ENCODE assay signal across 8 cellular contexts in the genomic region with DNA sequence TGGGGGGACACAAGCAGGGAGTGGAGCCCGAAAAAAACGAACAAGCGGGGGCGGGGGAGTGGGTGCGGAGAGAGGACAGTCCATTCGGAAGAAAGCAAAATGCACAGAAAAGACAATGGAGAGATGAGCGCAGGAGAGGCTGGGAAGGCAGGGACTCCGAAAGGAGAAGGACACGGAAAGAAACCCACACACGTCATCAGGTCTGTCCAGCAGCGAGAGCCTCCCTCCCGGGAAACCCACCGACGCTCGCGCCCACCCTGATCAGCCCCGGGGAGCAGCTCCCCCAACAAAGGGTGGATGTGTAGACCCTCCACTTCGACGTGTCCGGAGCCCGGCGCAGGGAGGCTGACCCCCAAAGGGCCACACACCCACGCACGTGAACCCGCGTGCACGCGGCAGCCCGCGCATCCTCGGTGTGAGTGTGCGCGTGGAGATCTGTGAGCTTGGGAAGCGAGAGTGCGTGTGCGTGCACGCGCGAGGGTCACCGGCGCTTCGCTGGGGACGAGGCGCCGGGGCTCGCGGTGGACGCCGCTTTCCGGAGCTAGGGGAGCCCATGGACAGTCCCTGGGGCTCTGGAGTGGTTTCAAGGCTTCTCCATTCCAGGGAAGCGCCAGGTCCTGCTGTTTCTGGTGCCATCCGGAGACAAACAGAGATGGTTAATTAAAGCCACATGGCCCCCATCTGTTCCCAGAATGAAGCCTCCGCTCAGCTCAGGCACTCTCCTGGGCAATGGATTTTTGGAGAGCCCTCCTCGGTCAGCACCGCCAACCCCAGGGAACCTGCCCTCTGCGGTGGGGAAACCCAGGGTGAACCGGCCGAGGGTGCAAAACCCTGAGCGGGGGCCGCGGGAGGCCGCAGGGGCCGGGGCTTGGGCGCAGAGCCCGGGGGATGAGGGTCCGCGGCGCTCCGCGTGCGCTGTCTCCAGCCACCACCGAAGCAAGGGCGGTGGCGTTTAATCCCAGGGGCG. TPM values are rescaled to one million over a fixed set of nuclear protein-coding genes. Genes with fewer than 3 reads are reported as not detected.
A peak's percentile ranks its signal among the peaks of the same experiment; 100 is the strongest.
DNase-seq lines count a peak whose midpoint lies in the region; ATAC-seq, FAIRE-seq and TF ChIP-seq lines count a peak whose summit lies in the region.

No MANE protein-coding gene starts in this region.

- WGBS in HepG2 (ENCODE audit: low lambda C conversion rate) = 95% methylated on average over 50 of the region's 75 CpGs
- 1 to 2% methylated on average over 32 to 59 of the region's 75 CpGs for WGBS in tibial nerve, 2 donors

- H3K4me3 ChIP-seq in HepG2 (replicated peaks in 1 of 3; ENCODE audit: insufficient read depth in 1 of 3, low read depth in 2 of 3, low read length in 3 of 3) (peak overlapping the region; percentile 75 to 93 (median 85)), tibial nerve (peak overlapping the region; percentile 62 to 90 (median 82))

- peak overlapping the region; percentile 81 for H3K9ac ChIP-seq in HepG2 (ENCODE audit: insufficient read depth, low read depth, low read length)

- no peak for FAIRE-seq in HepG2 (lab: Jason Lieb, UNC)

- H3K9me3 ChIP-seq in HepG2 (ENCODE audit: low read length) = no peaks in the 10 kb centered on the region
- H3K9me3 ChIP-seq in tibial nerve = no peaks in the 10 kb centered on the region

- TF ChIP-seq CTCF in HepG2 (CRISPR knock-in tag; IDR thresholded peaks at IDR 0.05) = no peak
- TF ChIP-seq CTCF in tibial nerve (IDR thresholded peaks at IDR 0.05) = no peak

- TF ChIP-seq POLR2A in HepG2 (IDR thresholded peaks at IDR 0.05; ENCODE audit: insufficient read depth in 1 of 2, low read depth in 2 of 2, low read length in 2 of 2) (no peak), tibial nerve (IDR thresholded peaks at IDR 0.05) (peak in 1 of 2 donors; percentile 48)

- no peaks in the 10 kb centered on the region for H3K27me3 ChIP-seq in HepG2 (ENCODE audit: control insufficient read depth in 1 of 2, insufficient read depth in 2 of 2, low read length in 2 of 2)
- H3K27me3 ChIP-seq in tibial nerve = no peaks in the 10 kb centered on the region

- peak; percentile 17 for ATAC-seq in HepG2
- no peak for ATAC-seq in GM21717 (IDR thresholded peaks at IDR 0.05; ENCODE audit: unreplicated experiment)
- no peak for ATAC-seq in HG02610 (IDR thresholded peaks at IDR 0.05; ENCODE audit: unreplicated experiment)

- H4K20me1 ChIP-seq in HepG2 (ENCODE audit: insufficient read depth, low read length) = no peaks in the 10 kb centered on the region

- DNase-seq in ELF-1 (ENCODE audit: low read depth, low spot score) = peak; percentile 46
- DNase-seq in NCI-H2171 treated with DMSO at 0.1 percent for 48 hours (lab: John Stamatoyannopoulos, UW) = peak; percentile 68
- peak; percentile 78 for DNase-seq in cerebellum (ENCODE audit: low spot score)
- DNase-seq in HepG2 (ENCODE audit: low spot score) = no peak
- DNase-seq in tibial nerve (ENCODE audit: low spot score in 2 of 2) = no peak
- DNase-seq in central memory CD4-positive, alpha-beta T cell = no peak

- H3K27ac ChIP-seq in HepG2 (ENCODE audit: extremely low read length, insufficient read depth, low read length) (peak overlapping the region; percentile 68), tibial nerve (peak overlapping the region; percentile 84 to 91 (median 88))

- peaks cover 13% of the 10 kb centered on the region for H3K79me2 ChIP-seq in HepG2 (ENCODE audit: insufficient read depth, low read length)

- POLR2A ChIA-PET in HepG2 (lab: Yijun Ruan, JAX) = interaction anchor here (0.8 to 4.1 kb wide), 8 partner anchors 10 to 92 kb away, joined by 3 to 49 read pairs (median 5); no protein-coding TSS in a partner anchor

- intact Hi-C loops in HepG2 (cut with micrococcal nuclease; ENCODE audit: unreplicated experiment) = no loop called here

- H3K4me2 ChIP-seq in HepG2 (ENCODE audit: low read depth, low read length) = peak overlapping the region; percentile 88

- no peak for TF ChIP-seq RAD21 in HepG2 (CRISPR knock-in tag; IDR thresholded peaks at IDR 0.05)

- CTCF ChIA-PET in HepG2 (lab: Yijun Ruan, JAX; ENCODE audit: low intra/inter-chr PET ratio, low total read pairs) = no interaction called here

- no peaks in the 10 kb centered on the region; a peak in 2 of 5 replicates for H3K36me3 ChIP-seq in HepG2 (replicated peaks in 1 of 2; ENCODE audit: control insufficient read depth in 1 of 2, insufficient read depth in 2 of 2, low read length in 2 of 2)
- peaks cover 0 to 12% (median 0%) of the 10 kb centered on the region in 3 donors for H3K36me3 ChIP-seq in tibial nerve

- H2AFZ ChIP-seq in HepG2 (ENCODE audit: low read length) = no peak overlapping the region

- TF ChIP-seq EP300 in HepG2 (IDR thresholded peaks at IDR 0.05; ENCODE audit: low read depth in 2 of 2, low read length in 2 of 2) (no peak), HepG2 (CRISPR knock-in tag; IDR thresholded peaks at IDR 0.05; ENCODE audit: borderline replicate concordance) (no peak), tibial nerve (IDR thresholded peaks at IDR 0.05) (peak in 1 of 2 donors; percentile 72)

- in situ Hi-C loops in HepG2 (cut with HindIII; ENCODE audit: extremely low pct_ligation_motif_present, low pct_unique_long_range_greater_than_20kb) = no loop called here

- TSS peak; percentile 65 for BruUV-seq in HepG2 (replicated peaks; lab: Mats Ljungman, UMichigan)

- H3K4me1 ChIP-seq in HepG2 (ENCODE audit: insufficient read depth, low read length) (peaks cover 86% of the 10 kb centered on the region), tibial nerve (peaks cover 0 to 60% (median 20%) of the 10 kb centered on the region in 4 donors)

TF ChIP-seq in HepG2, 621 proteins besides CTCF, POLR2A, EP300 and RAD21 (continues in another document):
- TF ChIP-seq MAX (IDR thresholded peaks at IDR 0.05) (0 out of 2 replicates have a peak, but pooled peaks have one; percentile 18), ZNF138 (CRISPR knock-in tag; IDR thresholded peaks at IDR 0.05; ENCODE audit: low read depth) (peak; percentile 34; the same call in 1 of the 2 replicates), HNRNPH1 (optimal IDR thresholded peaks at IDR 0.05; ENCODE audit: low read depth, low read length) (no peak), TCF12 (IDR thresholded peaks at IDR 0.05) (no peak), TCF12 (CRISPR knock-in tag; IDR thresholded peaks at IDR 0.05) (no peak), ZNF331 (CRISPR knock-in tag; IDR thresholded peaks at IDR 0.05) (no peak), TBP (CRISPR knock-in tag; IDR thresholded peaks at IDR 0.05) (no peak), ZNF160 (CRISPR knock-in tag; IDR thresholded peaks at IDR 0.05) (no peak), PRPF4 (IDR thresholded peaks at IDR 0.05; ENCODE audit: low read depth, low read length, poor library complexity, severe bottlenecking) (peak; percentile 26), SRSF1 (optimal IDR thresholded peaks at IDR 0.05; ENCODE audit: low read depth, low read length) (no peak), RXRA (CRISPR knock-in tag; IDR thresholded peaks at IDR 0.05) (0 out of 2 replicates have a peak, but pooled peaks have one; percentile 10), ZNF761 (CRISPR knock-in tag; conservative IDR thresholded peaks at IDR 0.05) (peak; percentile 10; the same call in 1 of the 2 replicates), JUND (CRISPR knock-in tag; IDR thresholded peaks at IDR 0.05) (no peak), HNRNPK (IDR thresholded peaks at IDR 0.05; ENCODE audit: low read depth, low read length, poor library complexity, severe bottlenecking) (no peak), ZNF136 (CRISPR knock-in tag; IDR thresholded peaks at IDR 0.05; ENCODE audit: low read depth) (no peak), ZBTB38 (CRISPR knock-in tag; IDR thresholded peaks at IDR 0.05) (peak; percentile 98), ZNF577 (CRISPR knock-in tag; IDR thresholded peaks at IDR 0.05; ENCODE audit: borderline replicate concordance, low read depth) (no peak)
- TF ChIP-seq, protein P1, sequence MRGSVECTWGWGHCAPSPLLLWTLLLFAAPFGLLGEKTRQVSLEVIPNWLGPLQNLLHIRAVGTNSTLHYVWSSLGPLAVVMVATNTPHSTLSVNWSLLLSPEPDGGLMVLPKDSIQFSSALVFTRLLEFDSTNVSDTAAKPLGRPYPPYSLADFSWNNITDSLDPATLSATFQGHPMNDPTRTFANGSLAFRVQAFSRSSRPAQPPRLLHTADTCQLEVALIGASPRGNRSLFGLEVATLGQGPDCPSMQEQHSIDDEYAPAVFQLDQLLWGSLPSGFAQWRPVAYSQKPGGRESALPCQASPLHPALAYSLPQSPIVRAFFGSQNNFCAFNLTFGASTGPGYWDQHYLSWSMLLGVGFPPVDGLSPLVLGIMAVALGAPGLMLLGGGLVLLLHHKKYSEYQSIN (CRISPR knock-in tag; IDR thresholded peaks at IDR 0.05; ENCODE audit: borderline replicate concordance) = no peak

RNA-seq across cellular contexts. Expression of gene LAMB1, which starts 0.9 kb away (rescaled TPM):
- 87.2 TPM for total RNA-seq in cerebellum
- total RNA-seq in HepG2 (2016; rRNA removed; fragmentation: Illumina TruSeq; extraction: Trizol) = 56.4 and 109 TPM in 2 replicates
- total RNA-seq in HepG2 (2016; cell fraction: cytosol; rRNA removed; fragmentation: Illumina TruSeq; extraction: Trizol; ENCODE audit: low read depth) = 12.3 and 15.0 TPM in 2 replicates
- 48.3 and 110 TPM in 2 replicates for total RNA-seq in HepG2 (2016; cell fraction: insoluble cytoplasmic fraction; rRNA removed; fragmentation: Illumina TruSeq; extraction: Trizol)
- 19.7 and 21.8 TPM in 2 replicates for total RNA-seq in HepG2 (2016; cell fraction: membrane; rRNA removed; fragmentation: Illumina TruSeq; extraction: Trizol)
- 137 and 161 TPM in 2 replicates for total RNA-seq in HepG2 (2016; cell fraction: nucleus; rRNA removed; fragmentation: Illumina TruSeq; extraction: Trizol)
- polyA plus RNA-seq in HepG2 (2011; rRNA removed) = 124 and 127 TPM in 2 replicates
- polyA plus RNA-seq in HepG2 (2011; cell fraction: cytosol; rRNA removed) = 101 and 116 TPM in 2 replicates
- 265 and 290 TPM in 2 replicates for polyA plus RNA-seq in HepG2 (2011; cell fraction: nucleus; rRNA removed)
- 106 and 132 TPM in 2 replicates for polyA plus RNA-seq in HepG2 (2012)
- 5.0 and 5.8 TPM in 2 replicates for polyA plus RNA-seq in HepG2 (2016; cell fraction: cytosol; fragmentation: Illumina TruSeq; extraction: Trizol; ENCODE audit: low read depth)
- polyA plus RNA-seq in HepG2 (2016; cell fraction: insoluble cytoplasmic fraction; fragmentation: Illumina TruSeq; extraction: Trizol; ENCODE audit: low read depth) = 59.1 and 60.9 TPM in 2 replicates
- polyA plus RNA-seq in HepG2 (2016; cell fraction: membrane; fragmentation: Illumina TruSeq; extraction: Trizol; ENCODE audit: low read depth) = 8.8 and 14.3 TPM in 2 replicates
- 286 and 312 TPM in 2 replicates for polyA plus RNA-seq in HepG2 (2016; cell fraction: nucleus; fragmentation: Illumina TruSeq; extraction: Trizol; ENCODE audit: insufficient read depth, low read depth)
- polyA minus RNA-seq in HepG2 (2011; rRNA and poly(A)+ RNA removed; ENCODE audit: low replicate concordance) = 105 and 627 TPM in 2 replicates
- polyA minus RNA-seq in HepG2 (2011; cell fraction: cytosol; rRNA and poly(A)+ RNA removed) = 120 and 164 TPM in 2 replicates
- 204 and 208 TPM in 2 replicates for polyA minus RNA-seq in HepG2 (2011; cell fraction: nucleus; rRNA and poly(A)+ RNA removed)
- total RNA-seq in tibial nerve = 100 to 1,000 TPM; 232 to 563 (median 357) TPM

Comparison
In these comparisons a context has a peak if more than half of its experiments do, and no peak if none do; other contexts are left out.
1. DNase-seq: peak in ELF-1 (single experiment), NCI-H2171 treated with DMSO at 0.1 percent for 48 hours (single experiment) and cerebellum (single experiment); none in HepG2 (single experiment), tibial nerve (0 of 2) and central memory CD4-positive, alpha-beta T cell (single experiment).